ENCODE assay signal across 31 cellular contexts in genomic region chr16:1256874-1257322, GRCh38. TPM values are rescaled to one million over a fixed set of nuclear protein-coding genes. Genes with fewer than 3 reads are reported as not detected.
"Had no signal": no experiment of that assay in that cellular context is flagged by ENCODE, and none has a peak within 500 bp of the region (broad histone marks: within the 10 kb centered on the region; RNA-seq: fewer than 3 reads in every experiment).

No MANE protein-coding gene starts in this region.

- H3K27ac ChIP-seq: breast epithelium had no signal

- H3K27ac Mint-ChIP-seq: activated B cell treated with CpG ODN at 0.5 μM for 24 hours; activated CD4-positive, alpha-beta T cell treated with anti-CD3 and anti-CD28 coated beads, Interleukin-2, amount 10 ng/mL, durations not matched to agents 24 days and 14 days; activated naive CD4-positive, alpha-beta T cell treated with anti-CD3 and anti-CD28 coated beads, Interleukin-2, amount 10 ng/mL, durations not matched to agents 7 days and 5 days; activated naive CD8-positive, alpha-beta T cell treated with anti-CD3 and anti-CD28 coated beads, Interleukin-2, amount 10 ng/mL, durations not matched to agents 7 days and 5 days; T-cell had no signal

- ATAC-seq: activated T-cell treated with anti-CD3 and anti-CD28 coated beads, Interleukin-2, amount 50 U/mL, for 4 hours; T-cell had no signal

- H3K9me3 ChIP-seq: breast epithelium, MG63 had no signal

- H3K4me3 Mint-ChIP-seq: activated B cell treated with CpG ODN at 0.5 μM for 24 hours; activated CD4-positive, alpha-beta T cell treated with anti-CD3 and anti-CD28 coated beads, Interleukin-2, amount 10 ng/mL, durations not matched to agents 24 days and 14 days; activated naive CD4-positive, alpha-beta T cell treated with anti-CD3 and anti-CD28 coated beads, Interleukin-2, amount 10 ng/mL, durations not matched to agents 7 days and 5 days; activated naive CD8-positive, alpha-beta T cell treated with anti-CD3 and anti-CD28 coated beads, Interleukin-2, amount 10 ng/mL, durations not matched to agents 7 days and 5 days; activated T-cell treated with anti-CD3 and anti-CD28 coated beads, Interleukin-2, amount 50 U/mL, for 4 hours; T-cell had no signal

- H3K4me3 ChIP-seq: breast epithelium, MG63 had no signal

- H3K9me3 Mint-ChIP-seq: activated B cell treated with CpG ODN at 0.5 μM for 24 hours; activated CD4-positive, alpha-beta T cell treated with anti-CD3 and anti-CD28 coated beads, Interleukin-2, amount 10 ng/mL, durations not matched to agents 24 days and 14 days; activated naive CD4-positive, alpha-beta T cell treated with anti-CD3 and anti-CD28 coated beads, Interleukin-2, amount 10 ng/mL, durations not matched to agents 7 days and 5 days; activated naive CD8-positive, alpha-beta T cell treated with anti-CD3 and anti-CD28 coated beads, Interleukin-2, amount 10 ng/mL, durations not matched to agents 7 days and 5 days; activated T-cell treated with anti-CD3 and anti-CD28 coated beads, Interleukin-2, amount 50 U/mL, for 4 hours; T-cell had no signal

- DNase-seq: activated B cell treated with CpG ODN at 0.5 μM for 24 hours; activated CD4-positive, alpha-beta T cell treated with anti-CD3 and anti-CD28 coated beads for 1 hour; activated CD4-positive, alpha-beta T cell treated with anti-CD3 and anti-CD28 coated beads, Interleukin-2, amount 10 ng/mL, durations not matched to agents 24 days and 14 days; activated CD4-positive, alpha-beta T cell treated with anti-CD3 and anti-CD28 coated beads, Interleukin-2, amount 50 U/mL, for 48 hours; activated CD8-positive, alpha-beta memory T cell treated with anti-CD3 and anti-CD28 coated beads for 24 hours; activated gamma-delta T cell treated with Interleukin-2 at 50 U/mL for 16 hours; activated naive CD4-positive, alpha-beta T cell treated with anti-CD3 and anti-CD28 coated beads, Interleukin-2, amount 10 ng/mL, durations not matched to agents 7 days and 5 days; activated naive CD8-positive, alpha-beta T cell treated with anti-CD3 and anti-CD28 coated beads, Interleukin-2, amount 10 ng/mL, durations not matched to agents 7 days and 5 days; activated T-cell treated with anti-CD3 and anti-CD28 coated beads, Interleukin-2, amount 50 U/mL, for 4 hours; aorta; caudate nucleus; MG63; MV-4-11; NCI-H1092 treated with DMSO at 0.1 percent for 48 hours; NCI-H1417 treated with DMSO at 0.1 percent for 48 hours; NCI-H1694; NCI-H2029; NCI-H2107; NCI-H2171 treated with DMSO at 0.1 percent for 48 hours; NCI-H226; NCI-H510A; NCI-H526 treated with DMSO at 0.1 percent for 48 hours; NCI-H82; SHP77; T-cell; T-helper 2 cell; T1000 had no signal

- H3K36me3 Mint-ChIP-seq: activated naive CD4-positive, alpha-beta T cell treated with anti-CD3 and anti-CD28 coated beads, Interleukin-2, amount 10 ng/mL, durations not matched to agents 7 days and 5 days; activated naive CD8-positive, alpha-beta T cell treated with anti-CD3 and anti-CD28 coated beads, Interleukin-2, amount 10 ng/mL, durations not matched to agents 7 days and 5 days; T-cell had no signal

- H3K36me3 ChIP-seq: breast epithelium, MG63 had no signal

RNA-seq across cellular contexts. Expression of gene TPSD1, which starts 1.0 kb away (rescaled TPM):
- total RNA-seq: activated B cell treated with CpG ODN at 0.5 μM for 24 hours; activated CD4-positive, alpha-beta T cell treated with anti-CD3 and anti-CD28 coated beads, Interleukin-2, amount 10 ng/mL, durations not matched to agents 24 days and 14 days; activated naive CD8-positive, alpha-beta T cell treated with anti-CD3 and anti-CD28 coated beads, Interleukin-2, amount 10 ng/mL, durations not matched to agents 7 days and 5 days; aorta; OCI-LY7; RPMI7951; SK-MEL-5 had no signal

RNA-seq across cellular contexts. Expression of gene TPSAB1, which starts 16.4 kb away (rescaled TPM):
- total RNA-seq: activated B cell treated with CpG ODN at 0.5 μM for 24 hours; activated CD4-positive, alpha-beta T cell treated with anti-CD3 and anti-CD28 coated beads, Interleukin-2, amount 10 ng/mL, durations not matched to agents 24 days and 14 days; activated naive CD8-positive, alpha-beta T cell treated with anti-CD3 and anti-CD28 coated beads, Interleukin-2, amount 10 ng/mL, durations not matched to agents 7 days and 5 days; OCI-LY7; SK-MEL-5 had no signal

RNA-seq across cellular contexts. Expression of gene TPSB2, which starts 26.9 kb away (rescaled TPM):
- total RNA-seq: activated B cell treated with CpG ODN at 0.5 μM for 24 hours; activated CD4-positive, alpha-beta T cell treated with anti-CD3 and anti-CD28 coated beads, Interleukin-2, amount 10 ng/mL, durations not matched to agents 24 days and 14 days; activated naive CD8-positive, alpha-beta T cell treated with anti-CD3 and anti-CD28 coated beads, Interleukin-2, amount 10 ng/mL, durations not matched to agents 7 days and 5 days; OCI-LY7; RPMI7951; SK-MEL-5 had no signal

RNA-seq across cellular contexts. Expression of gene TPSG1, which starts 31.8 kb away (rescaled TPM):
- total RNA-seq: activated B cell treated with CpG ODN at 0.5 μM for 24 hours; activated CD4-positive, alpha-beta T cell treated with anti-CD3 and anti-CD28 coated beads, Interleukin-2, amount 10 ng/mL, durations not matched to agents 24 days and 14 days; activated naive CD8-positive, alpha-beta T cell treated with anti-CD3 and anti-CD28 coated beads, Interleukin-2, amount 10 ng/mL, durations not matched to agents 7 days and 5 days; activated T-cell treated with anti-CD3 and anti-CD28 coated beads, Interleukin-2, amount 50 U/mL, for 4 hours; OCI-LY7; SK-MEL-5; T-cell had no signal
